In the genomic region with DNA sequence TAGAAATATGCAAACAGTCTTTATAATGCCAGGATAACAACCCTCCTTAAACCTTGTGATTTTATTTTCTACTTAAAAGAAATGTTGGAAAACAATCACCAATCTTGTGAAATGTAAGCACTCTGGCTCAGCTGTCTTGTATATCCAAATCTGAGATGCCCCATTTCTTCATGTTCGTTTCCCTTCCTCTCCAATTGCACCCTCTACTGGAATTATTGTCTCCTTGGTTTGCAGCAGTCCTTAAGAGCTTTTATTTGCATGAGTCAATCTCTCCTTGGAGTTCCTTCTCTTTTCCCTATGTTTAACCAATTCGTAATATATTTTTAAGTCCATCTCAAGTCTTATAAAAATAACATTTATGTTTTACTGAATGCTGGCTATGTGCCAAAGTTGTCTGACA, we compare ENCODE assay signal across 10 cellular contexts.
A peak's percentile ranks its signal among the peaks of the same experiment; 100 is the strongest.
DNase-seq lines count a peak whose midpoint lies in the region; ATAC-seq and TF ChIP-seq lines count a peak whose summit lies in the region.
"Had no signal": no experiment of that assay in that cellular context is flagged by ENCODE, and none has a peak within 500 bp of the region (broad histone marks: within the 10 kb centered on the region; RNA-seq: fewer than 3 reads in every experiment).

No MANE protein-coding gene starts in this region.

- peak; percentile 97 for ATAC-seq in SK-N-SH treated with all-trans-retinoic acid at 6 μM for 48 hours
- no peak for ATAC-seq in GM19351 (IDR thresholded peaks at IDR 0.05; ENCODE audit: unreplicated experiment)
- ATAC-seq in GM18867 (IDR thresholded peaks at IDR 0.05; ENCODE audit: unreplicated experiment) = no peak
- no peak for ATAC-seq in GM18505 (IDR thresholded peaks at IDR 0.05; ENCODE audit: unreplicated experiment)

- no peaks in the 10 kb centered on the region for H3K4me1 ChIP-seq in iPS DF 6.9 (ENCODE audit: control insufficient read depth, insufficient read depth, low read length)
- no peaks in the 10 kb centered on the region for H3K4me1 ChIP-seq in esophagus squamous epithelium
- H3K4me1 ChIP-seq: SJCRH30 had no signal

- DNase-seq in EH (ENCODE audit: low read depth) (peak; percentile 29), NCI-H1417 (lab: John Stamatoyannopoulos, UW) (peak in 2 of 3 experiments; percentile 41 to 82), iPS DF 6.9 (ENCODE audit: low read depth, low spot score) (peak; percentile 31), esophagus squamous epithelium (lab: John Stamatoyannopoulos, UW) (no peak)
- DNase-seq: small intestine had no signal

- no peak for TF ChIP-seq CTCF in esophagus squamous epithelium (IDR thresholded peaks at IDR 0.05)

- no CpG with 5 or more reads among the region's 2 CpGs for WGBS in iPS DF 6.9 (ENCODE audit: insufficient coverage, insufficient read length)
- 21 to 27% methylated on average over 2 of the region's 2 CpGs for WGBS in esophagus squamous epithelium, 2 donors

- intact Hi-C loops in esophagus squamous epithelium (cut with DNase I) = no loop called here

- H3K4me3 ChIP-seq in iPS DF 6.9 (ENCODE audit: low read length) = no peak overlapping the region
- no peak overlapping the region for H3K4me3 ChIP-seq in esophagus squamous epithelium
- H3K4me3 ChIP-seq: SJCRH30 had no signal

- no peaks in the 10 kb centered on the region for H3K9me3 ChIP-seq in iPS DF 6.9 (ENCODE audit: control insufficient read depth, insufficient read depth, low read length)
- H3K9me3 ChIP-seq in esophagus squamous epithelium = no peaks in the 10 kb centered on the region
- H3K9me3 ChIP-seq: SJCRH30 had no signal

- H3K36me3 ChIP-seq in iPS DF 6.9 (ENCODE audit: control insufficient read depth, insufficient read depth, low read length) = no peaks in the 10 kb centered on the region
- no peaks in the 10 kb centered on the region for H3K36me3 ChIP-seq in esophagus squamous epithelium
- H3K36me3 ChIP-seq: SJCRH30 had no signal

- H3K27ac ChIP-seq in iPS DF 6.9 (ENCODE audit: low read length) (no peak overlapping the region), esophagus squamous epithelium (no peak overlapping the region)
- H3K27ac ChIP-seq: SJCRH30 had no signal

- TF ChIP-seq POLR2A in esophagus squamous epithelium (IDR thresholded peaks at IDR 0.05) (no peak), GM18505 (IDR thresholded peaks at IDR 0.05; ENCODE audit: borderline replicate concordance, extremely low read depth, insufficient read depth, insufficient read length) (no peak)

- H3K27me3 ChIP-seq in iPS DF 6.9 (ENCODE audit: control insufficient read depth, insufficient read depth, low read length) (no peaks in the 10 kb centered on the region), esophagus squamous epithelium (no peaks in the 10 kb centered on the region)
- H3K27me3 ChIP-seq: SJCRH30 had no signal

TF ChIP-seq in SK-N-SH treated with all-trans-retinoic acid at 6 μM for 48 hours, 23 proteins besides CTCF, POLR2A, EP300 and RAD21:
- TF ChIP-seq TOX (CRISPR knock-in tag; IDR thresholded peaks at IDR 0.05; ENCODE audit: borderline replicate concordance) (no peak), RARB (CRISPR knock-in tag; IDR thresholded peaks at IDR 0.05) (no peak), TCF4 (CRISPR knock-in tag; IDR thresholded peaks at IDR 0.05; ENCODE audit: borderline replicate concordance) (no peak), ZC3H10 (CRISPR knock-in tag; IDR thresholded peaks at IDR 0.05) (no peak)
- TF ChIP-seq, protein P1, sequence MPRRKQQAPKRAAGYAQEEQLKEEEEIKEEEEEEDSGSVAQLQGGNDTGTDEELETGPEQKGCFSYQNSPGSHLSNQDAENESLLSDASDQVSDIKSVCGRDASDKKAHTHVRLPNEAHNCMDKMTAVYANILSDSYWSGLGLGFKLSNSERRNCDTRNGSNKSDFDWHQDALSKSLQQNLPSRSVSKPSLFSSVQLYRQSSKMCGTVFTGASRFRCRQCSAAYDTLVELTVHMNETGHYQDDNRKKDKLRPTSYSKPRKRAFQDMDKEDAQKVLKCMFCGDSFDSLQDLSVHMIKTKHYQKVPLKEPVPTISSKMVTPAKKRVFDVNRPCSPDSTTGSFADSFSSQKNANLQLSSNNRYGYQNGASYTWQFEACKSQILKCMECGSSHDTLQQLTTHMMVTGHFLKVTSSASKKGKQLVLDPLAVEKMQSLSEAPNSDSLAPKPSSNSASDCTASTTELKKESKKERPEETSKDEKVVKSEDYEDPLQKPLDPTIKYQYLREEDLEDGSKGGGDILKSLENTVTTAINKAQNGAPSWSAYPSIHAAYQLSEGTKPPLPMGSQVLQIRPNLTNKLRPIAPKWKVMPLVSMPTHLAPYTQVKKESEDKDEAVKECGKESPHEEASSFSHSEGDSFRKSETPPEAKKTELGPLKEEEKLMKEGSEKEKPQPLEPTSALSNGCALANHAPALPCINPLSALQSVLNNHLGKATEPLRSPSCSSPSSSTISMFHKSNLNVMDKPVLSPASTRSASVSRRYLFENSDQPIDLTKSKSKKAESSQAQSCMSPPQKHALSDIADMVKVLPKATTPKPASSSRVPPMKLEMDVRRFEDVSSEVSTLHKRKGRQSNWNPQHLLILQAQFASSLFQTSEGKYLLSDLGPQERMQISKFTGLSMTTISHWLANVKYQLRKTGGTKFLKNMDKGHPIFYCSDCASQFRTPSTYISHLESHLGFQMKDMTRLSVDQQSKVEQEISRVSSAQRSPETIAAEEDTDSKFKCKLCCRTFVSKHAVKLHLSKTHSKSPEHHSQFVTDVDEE (CRISPR knock-in tag; IDR thresholded peaks at IDR 0.05) = no peak
